Comparison of ENCODE assay signal across 32 cellular contexts in the genomic region with DNA sequence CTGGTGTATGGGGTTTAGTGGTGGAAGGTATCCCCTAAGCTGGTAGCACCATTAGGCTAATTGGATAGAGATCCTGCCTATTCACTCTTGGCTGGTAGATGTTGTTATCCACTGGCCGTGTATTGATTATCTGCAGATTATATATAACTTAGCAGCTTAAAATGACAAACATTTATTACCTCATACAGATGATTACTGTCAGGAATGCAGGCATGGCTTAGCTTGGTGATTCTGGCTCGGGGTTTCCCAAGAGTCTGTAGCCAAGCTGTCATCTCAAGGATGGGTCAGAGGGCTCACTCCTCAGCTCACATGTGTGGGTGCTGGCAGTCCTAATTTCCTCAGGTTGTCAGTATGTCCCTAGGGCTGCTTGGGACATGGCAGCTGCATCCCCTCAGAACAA.
"Had no signal": no experiment of that assay in that cellular context is flagged by ENCODE, and none has a peak within 500 bp of the region (broad histone marks: within the 10 kb centered on the region; RNA-seq: fewer than 3 reads in every experiment).

No MANE protein-coding gene starts in this region.

- H3K4me3 ChIP-seq: SJCRH30, SK-N-MC had no signal

- H3K27ac Mint-ChIP-seq: activated CD4-positive, alpha-beta T cell treated with anti-CD3 and anti-CD28 coated beads for 36 hours; activated CD4-positive, alpha-beta T cell treated with anti-CD3 and anti-CD28 coated beads, Interleukin-2, amount 10 ng/mL, durations not matched to agents 7 days and 5 days; activated CD8-positive, alpha-beta T cell treated with anti-CD3 and anti-CD28 coated beads, Interleukin-2, amount 10 ng/mL, durations not matched to agents 7 days and 5 days; activated naive CD4-positive, alpha-beta T cell treated with anti-CD3 and anti-CD28 coated beads, Interleukin-2, amount 50 U/mL, for 24 hours; activated T-cell treated with anti-CD3 and anti-CD28 coated beads, Interleukin-2, amount 50 U/mL, for 24 hours; activated T-helper 2 cell treated with anti-CD3 and anti-CD28 coated beads, Interferon-gamma antibody, Interleukin-2, Interleukin-4, amounts not matched to agents 10 μg/mL and 5 μg/mL and 100 μg/mL, durations not matched to agents 14 hours and 24 hours and 36 hours; brain; WTC11 had no signal

- H3K4me2 ChIP-seq: KMS-11 had no signal

- H3K27ac ChIP-seq: KMS-11, SJCRH30, SK-N-MC had no signal

- H3K4me3 Mint-ChIP-seq: activated CD4-positive, alpha-beta T cell treated with anti-CD3 and anti-CD28 coated beads for 36 hours; activated CD4-positive, alpha-beta T cell treated with anti-CD3 and anti-CD28 coated beads, Interleukin-2, amount 10 ng/mL, durations not matched to agents 7 days and 5 days; activated CD8-positive, alpha-beta T cell treated with anti-CD3 and anti-CD28 coated beads, Interleukin-2, amount 10 ng/mL, durations not matched to agents 7 days and 5 days; activated naive CD4-positive, alpha-beta T cell treated with anti-CD3 and anti-CD28 coated beads, Interleukin-2, amount 50 U/mL, for 24 hours; activated T-cell treated with anti-CD3 and anti-CD28 coated beads, Interleukin-2, amount 50 U/mL, for 24 hours; brain; WTC11 had no signal

- H3K9me3 Mint-ChIP-seq: activated naive CD4-positive, alpha-beta T cell treated with anti-CD3 and anti-CD28 coated beads, Interleukin-2, amount 50 U/mL, for 24 hours had no signal

- H3K27me3 Mint-ChIP-seq: activated CD4-positive, alpha-beta T cell treated with anti-CD3 and anti-CD28 coated beads for 36 hours; activated CD4-positive, alpha-beta T cell treated with anti-CD3 and anti-CD28 coated beads, Interleukin-2, amount 10 ng/mL, durations not matched to agents 7 days and 5 days; activated naive CD4-positive, alpha-beta T cell treated with anti-CD3 and anti-CD28 coated beads, Interleukin-2, amount 50 U/mL, for 24 hours; activated T-cell treated with anti-CD3 and anti-CD28 coated beads, Interleukin-2, amount 50 U/mL, for 24 hours; brain had no signal

- DNase-seq: activated CD4-positive, alpha-beta T cell treated with anti-CD3 and anti-CD28 coated beads for 36 hours; activated CD4-positive, alpha-beta T cell treated with anti-CD3 and anti-CD28 coated beads, Interleukin-2, amount 10 ng/mL, durations not matched to agents 7 days and 5 days; activated CD4-positive, alpha-beta T cell treated with anti-CD3 and anti-CD28 coated beads, Interleukin-2, amount 50 U/mL, for 48 hours; activated CD8-positive, alpha-beta T cell treated with anti-CD3 and anti-CD28 coated beads, Interleukin-2, amount 10 ng/mL, durations not matched to agents 7 days and 5 days; activated gamma-delta T cell; activated naive CD4-positive, alpha-beta T cell treated with Interleukin-2 at 50 U/mL for 16 hours; activated T-cell treated with anti-CD3 and anti-CD28 coated beads, Interleukin-2, amount 50 U/mL, for 24 hours; anterior cingulate cortex; caudate nucleus; MM.1S; NCI-H1092 treated with DMSO at 0.1 percent for 48 hours; NCI-H1417; NCI-H146; NCI-H187 treated with DMSO at 0.1 percent for 48 hours; NCI-H2081; NCI-H2171 treated with DMSO at 0.1 percent for 48 hours; NCI-H2227 treated with DMSO at 0.1 percent for 48 hours; NCI-H446; NCI-H510A treated with DMSO at 0.1 percent for 48 hours; NCI-H526 treated with DMSO at 0.1 percent for 48 hours; NCI-H774; SHP77; SJCRH30; T1000 had no signal

- H3K9me3 ChIP-seq: SJCRH30 had no signal

- H3K9ac ChIP-seq: KMS-11 had no signal

- H3K27me3 ChIP-seq: SJCRH30 had no signal

- H3K36me3 Mint-ChIP-seq: activated naive CD4-positive, alpha-beta T cell treated with anti-CD3 and anti-CD28 coated beads, Interleukin-2, amount 50 U/mL, for 24 hours had no signal

- ATAC-seq: activated CD4-positive, alpha-beta T cell treated with anti-CD3 and anti-CD28 coated beads for 36 hours; activated CD4-positive, CD25-positive, alpha-beta regulatory T cell treated with anti-CD3 and anti-CD28 coated beads, Interleukin-2, amount 50 U/mL, for 24 hours; activated CD8-positive, alpha-beta T cell treated with anti-CD3 and anti-CD28 coated beads, Interleukin-2, amount 10 ng/mL, durations not matched to agents 7 days and 5 days; Panc1; WTC11 had no signal

- H3K36me3 ChIP-seq: SJCRH30 had no signal
